In the genomic region with DNA sequence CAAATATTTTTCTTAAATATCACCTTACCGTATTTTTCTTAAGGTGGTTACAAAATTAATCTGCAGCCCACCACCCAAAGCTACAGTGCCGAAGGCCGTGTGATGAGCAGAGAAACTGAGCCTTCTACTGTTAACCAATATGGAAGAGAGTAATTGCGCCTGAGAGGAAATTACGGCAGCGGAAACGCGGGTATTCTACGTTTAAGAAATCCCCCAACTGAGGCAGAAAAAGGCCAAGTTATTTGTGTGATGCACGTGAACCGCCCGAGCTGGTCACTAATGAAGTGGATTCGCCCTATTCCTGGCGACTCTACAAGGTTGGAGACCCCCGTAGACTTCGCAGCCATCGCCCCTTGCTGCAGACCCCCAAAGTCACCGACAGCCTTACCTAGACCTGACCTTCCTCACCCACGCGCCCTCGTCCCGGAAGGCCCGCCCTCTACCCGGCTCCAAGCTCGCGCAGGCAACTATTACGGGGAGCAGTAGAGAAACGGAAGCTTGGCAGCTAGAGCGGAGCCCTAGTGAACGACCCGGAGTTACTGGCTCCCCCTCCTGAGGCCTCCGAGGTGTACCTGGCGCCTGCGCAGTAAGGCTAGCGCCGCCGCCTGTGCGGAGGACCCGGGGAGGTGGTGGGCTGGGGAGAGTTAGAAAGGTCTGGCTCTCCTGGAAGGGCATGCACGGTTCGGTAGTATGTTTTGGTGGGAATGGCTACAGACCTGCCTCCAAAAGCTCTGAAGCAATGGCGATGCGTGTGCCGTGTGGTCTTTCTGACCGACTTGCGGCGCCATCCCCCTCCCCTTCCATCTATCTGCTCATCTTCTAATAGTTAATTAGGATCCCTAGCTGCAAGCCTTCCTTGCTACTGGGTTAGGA, we compare ENCODE assay signal across 8 cellular contexts. TPM values are rescaled to one million over a fixed set of nuclear protein-coding genes. Genes with fewer than 3 reads are reported as not detected.
DNase-seq lines count a peak whose midpoint lies in the region; ATAC-seq and TF ChIP-seq lines count a peak whose summit lies in the region.

TSS of gene MRPS33 (minus strand) at position 430 of the 873 bp plus-strand sequence. CDS start 4,319 bp downstream, outside the sequence.

- ATAC-seq in HG02885 (IDR thresholded peaks at IDR 0.05; ENCODE audit: poor library complexity, unreplicated experiment): peak; percentile 99

- H3K4me3 Mint-ChIP-seq in T-helper 1 cell treated with Interleukin-12 subunit alpha and Interleukin-12 subunit beta and Interleukin-4 antibody, amounts not matched to agents 30 μg/mL and 1 μg/mL, for 36 hours: peak within 1 kb of the TSS; percentile 97
- H3K4me3 Mint-ChIP-seq in progenitor cell of endocrine pancreas (ENCODE audit: low read depth): peak within 1 kb of the TSS; percentile 98

- H3K4me1 Mint-ChIP-seq in T-helper 1 cell treated with Interleukin-12 subunit alpha and Interleukin-12 subunit beta and Interleukin-4 antibody, amounts not matched to agents 30 μg/mL and 1 μg/mL, for 36 hours (ENCODE audit: low read depth): peaks cover 39% of the 10 kb centered on the region
- H3K4me1 Mint-ChIP-seq in progenitor cell of endocrine pancreas (ENCODE audit: low read depth): peaks cover 8% of the 10 kb centered on the region

- H3K27me3 ChIP-seq in left ventricle myocardium inferior (ENCODE audit: low read depth): peaks cover 6% of the 10 kb centered on the region

- TF ChIP-seq CTCF in left ventricle myocardium inferior (IDR thresholded peaks at IDR 0.05; ENCODE audit: borderline replicate concordance): no peak
- peak; percentile 58 for TF ChIP-seq CTCF in progenitor cell of endocrine pancreas (IDR thresholded peaks at IDR 0.05; ENCODE audit: unreplicated experiment)

- intact Hi-C loops in left ventricle myocardium inferior (cut with micrococcal nuclease): loop anchor here (5.0 kb wide), 1 partner anchor 202 kb away; no protein-coding TSS in a partner anchor

- DNase-seq in NCI-H1694 (lab: John Stamatoyannopoulos, UW): peak; percentile 99
- peak; percentile 91 for DNase-seq in amniotic stem cell (lab: John Stamatoyannopoulos, UW)
- DNase-seq in left ventricle myocardium inferior: peak; percentile 93
- DNase-seq in progenitor cell of endocrine pancreas (ENCODE audit: low spot score, unreplicated experiment): peak; percentile 89
- peak; percentile 96 for DNase-seq in ureter (ENCODE audit: low spot score)

- H3K9me3 ChIP-seq in left ventricle myocardium inferior (replicated peaks): no peaks in the 10 kb centered on the region

- peak within 1 kb of the TSS; percentile 100 for H3K27ac Mint-ChIP-seq in T-helper 1 cell treated with Interleukin-12 subunit alpha and Interleukin-12 subunit beta and Interleukin-4 antibody, amounts not matched to agents 30 μg/mL and 1 μg/mL, for 36 hours
- peak within 1 kb of the TSS; percentile 98 for H3K27ac Mint-ChIP-seq in progenitor cell of endocrine pancreas

- peaks cover 8% of the 10 kb centered on the region for H3K9me3 Mint-ChIP-seq in T-helper 1 cell treated with Interleukin-12 subunit alpha and Interleukin-12 subunit beta and Interleukin-4 antibody, amounts not matched to agents 30 μg/mL and 1 μg/mL, for 36 hours
- H3K9me3 Mint-ChIP-seq in progenitor cell of endocrine pancreas (ENCODE audit: low read depth): no peaks in the 10 kb centered on the region

- peaks cover 5% of the 10 kb centered on the region for H3K36me3 ChIP-seq in left ventricle myocardium inferior

- TF ChIP-seq POLR2A in GM15510 (IDR thresholded peaks at IDR 0.05; ENCODE audit: borderline replicate concordance, extremely low read depth, insufficient read length): peak; percentile 89

- H3K4me3 ChIP-seq in left ventricle myocardium inferior: peak within 1 kb of the TSS; percentile 75

- peaks cover 22% of the 10 kb centered on the region for H3K4me1 ChIP-seq in left ventricle myocardium inferior

- H3K27ac ChIP-seq in left ventricle myocardium inferior (replicated peaks): peak within 1 kb of the TSS; percentile 95

- H3K36me3 Mint-ChIP-seq in T-helper 1 cell treated with Interleukin-12 subunit alpha and Interleukin-12 subunit beta and Interleukin-4 antibody, amounts not matched to agents 30 μg/mL and 1 μg/mL, for 36 hours (ENCODE audit: low read depth): peaks cover 8% of the 10 kb centered on the region
- peaks cover 2% of the 10 kb centered on the region for H3K36me3 Mint-ChIP-seq in progenitor cell of endocrine pancreas (ENCODE audit: insufficient read depth)

- H3K27me3 Mint-ChIP-seq in T-helper 1 cell treated with Interleukin-12 subunit alpha and Interleukin-12 subunit beta and Interleukin-4 antibody, amounts not matched to agents 30 μg/mL and 1 μg/mL, for 36 hours (ENCODE audit: low read depth): peaks cover 26% of the 10 kb centered on the region
- peaks cover 21% of the 10 kb centered on the region for H3K27me3 Mint-ChIP-seq in progenitor cell of endocrine pancreas

RNA-seq across cellular contexts. Expression of gene MRPS33, which starts in this region (rescaled TPM):
- total RNA-seq in left ventricle myocardium inferior: 123 TPM
- total RNA-seq in progenitor cell of endocrine pancreas: 48.5 and 49.6 TPM in 2 replicates
- total RNA-seq in ureter: 63.8 TPM

Comparison
In these comparisons a context has a peak if more than half of its experiments do, and no peak if none do; other contexts are left out.
1. Peak in every context shown above with its lines: DNase-seq, ATAC-seq, H3K4me3 ChIP-seq and H3K27ac ChIP-seq.